ENCODE assay signal across 16 cellular contexts in genomic region chr13:44755872-44756271, GRCh38.
DNase-seq lines count a peak whose midpoint lies in the region; ATAC-seq, FAIRE-seq and TF ChIP-seq lines count a peak whose summit lies in the region.
"Had no signal": no experiment of that assay in that cellular context is flagged by ENCODE, and none has a peak within 500 bp of the region (broad histone marks: within the 10 kb centered on the region; RNA-seq: fewer than 3 reads in every experiment).

No MANE protein-coding gene starts in this region.

- no peaks in the 10 kb centered on the region for H3K9me3 ChIP-seq in endothelial cell of umbilical vein (replicated peaks; ENCODE audit: control insufficient read depth, insufficient read depth, low read length)
- H3K9me3 ChIP-seq in CD8-positive, alpha-beta memory T cell (ENCODE audit: low read length): no peaks in the 10 kb centered on the region
- H3K9me3 ChIP-seq: ascending aorta had no signal

- H3K9me3 Mint-ChIP-seq in Calu3 (ENCODE audit: low read depth, unreplicated experiment): no peaks in the 10 kb centered on the region
- no peaks in the 10 kb centered on the region for H3K9me3 Mint-ChIP-seq in CD8-positive, alpha-beta memory T cell
- H3K9me3 Mint-ChIP-seq: CD4-positive, alpha-beta memory T cell; naive thymus-derived CD4-positive, alpha-beta T cell had no signal

- H3K4me3 ChIP-seq in endothelial cell of umbilical vein (replicated peaks in 1 of 3; ENCODE audit: insufficient read depth in 1 of 3, low read depth in 1 of 3, low read length in 3 of 3): peak overlapping the region in 1 of 3 experiments; percentile 36
- H3K4me3 ChIP-seq in retinal pigment epithelial cell (ENCODE audit: low read length): no peak overlapping the region
- no peak overlapping the region for H3K4me3 ChIP-seq in CD8-positive, alpha-beta memory T cell (ENCODE audit: low read length)
- H3K4me3 ChIP-seq: ascending aorta had no signal

- intact Hi-C loops in Calu3 (cut with micrococcal nuclease; ENCODE audit: unreplicated experiment) (no loop called here), endothelial cell of umbilical vein (cut with micrococcal nuclease) (loop anchor here (1.0 to 5.0 kb wide), 6 partner anchors 42 to 394 kb away; no protein-coding TSS in a partner anchor)

- peak overlapping the region; percentile 83 for H3K4me2 ChIP-seq in endothelial cell of umbilical vein (ENCODE audit: insufficient read depth, low read length)
- H3K4me2 ChIP-seq: KMS-11 had no signal

- H3K36me3 ChIP-seq in endothelial cell of umbilical vein (ENCODE audit: control insufficient read depth in 2 of 2, extremely low read depth in 1 of 2, insufficient read depth in 2 of 2, low read length in 2 of 2): no peaks in the 10 kb centered on the region
- no peaks in the 10 kb centered on the region for H3K36me3 ChIP-seq in CD8-positive, alpha-beta memory T cell (ENCODE audit: insufficient read depth, low read length)
- H3K36me3 ChIP-seq: ascending aorta had no signal

- no peaks in the 10 kb centered on the region for H3K79me2 ChIP-seq in endothelial cell of umbilical vein (ENCODE audit: control insufficient read depth, insufficient read depth, low read length)

- no peaks in the 10 kb centered on the region for H4K20me1 ChIP-seq in endothelial cell of umbilical vein (replicated peaks; ENCODE audit: control insufficient read depth, extremely low read depth, insufficient read depth, low read length)

- H2AFZ ChIP-seq in endothelial cell of umbilical vein (ENCODE audit: low read depth, low read length): peak overlapping the region; percentile 1

- no peak for TF ChIP-seq POLR2A in endothelial cell of umbilical vein (IDR thresholded peaks at IDR 0.05; ENCODE audit: low read depth, low read length)

- peak overlapping the region; percentile 76 for H3K27ac Mint-ChIP-seq in Calu3 (ENCODE audit: unreplicated experiment)
- no peak overlapping the region for H3K27ac Mint-ChIP-seq in CD8-positive, alpha-beta memory T cell
- H3K27ac Mint-ChIP-seq: CD4-positive, alpha-beta memory T cell; naive thymus-derived CD4-positive, alpha-beta T cell had no signal

- CTCF ChIA-PET in Calu3 (lab: Charles Lee) (no interaction called here), endothelial cell of umbilical vein (lab: Charles Lee) (interaction anchor here (0.6 to 1.8 kb wide), 6 partner anchors 9 to 218 kb away, joined by 3 to 5 read pairs (median 3); no protein-coding TSS in a partner anchor)
- CTCF ChIA-PET in CD8-positive, alpha-beta memory T cell (lab: Charles Lee): no interaction called here

- POLR2A ChIA-PET in endothelial cell of umbilical vein (lab: Charles Lee): no interaction called here
- POLR2A ChIA-PET in CD8-positive, alpha-beta memory T cell (lab: Charles Lee): no interaction called here

- no peak for ATAC-seq in HG03469 (IDR thresholded peaks at IDR 0.05; ENCODE audit: unreplicated experiment)
- ATAC-seq: naive thymus-derived CD4-positive, alpha-beta T cell had no signal

- DNase-seq in Calu3 (no peak), RCC 7860 (ENCODE audit: low spot score) (peak; percentile 84), endothelial cell of umbilical vein (ENCODE audit: low read depth, low spot score) (peak; percentile 74), retinal pigment epithelial cell (ENCODE audit: low read depth) (peak; percentile 51), inferior parietal cortex (ENCODE audit: extremely low spot score) (no peak)
- no peak for DNase-seq in CD8-positive, alpha-beta memory T cell
- DNase-seq in activated T-cell treated with anti-CD3 and anti-CD28 coated beads, Interleukin-2, amount 50 U/mL, for 1 hour: no peak
- DNase-seq: activated CD8-positive, alpha-beta memory T cell treated with anti-CD3 and anti-CD28 coated beads, Interleukin-2, amount 50 U/mL, for 4 hours; CD4-positive, alpha-beta memory T cell; naive thymus-derived CD4-positive, alpha-beta T cell; stimulated activated CD8-positive, alpha-beta memory T cell treated with anti-CD3 and anti-CD28 coated beads, Interleukin-4, amount 100 ng/mL, for 48 hours had no signal

- H3K4me3 Mint-ChIP-seq in Calu3 (ENCODE audit: low read depth, unreplicated experiment): no peak overlapping the region
- H3K4me3 Mint-ChIP-seq in CD8-positive, alpha-beta memory T cell: no peak overlapping the region
- H3K4me3 Mint-ChIP-seq: CD4-positive, alpha-beta memory T cell; naive thymus-derived CD4-positive, alpha-beta T cell had no signal

- H3K9me1 ChIP-seq in endothelial cell of umbilical vein (replicated peaks; ENCODE audit: control insufficient read depth, extremely low read depth, insufficient read depth, low read length): no peaks in the 10 kb centered on the region

- peak overlapping the region; percentile 91 for H3K27ac ChIP-seq in endothelial cell of umbilical vein (ENCODE audit: insufficient read depth, low read depth, low read length)
- no peak overlapping the region for H3K27ac ChIP-seq in CD8-positive, alpha-beta memory T cell (ENCODE audit: low read depth, low read length)
- H3K27ac ChIP-seq: ascending aorta, KMS-11 had no signal

- peaks cover 46% of the 10 kb centered on the region for H3K4me1 ChIP-seq in endothelial cell of umbilical vein (ENCODE audit: control insufficient read depth, extremely low read depth, insufficient read depth, low read length)
- H3K4me1 ChIP-seq in CD8-positive, alpha-beta memory T cell (ENCODE audit: insufficient read depth, low read length): no peaks in the 10 kb centered on the region

- TF ChIP-seq CTCF in Calu3 (IDR thresholded peaks at IDR 0.05; ENCODE audit: unreplicated experiment): no peak
- TF ChIP-seq CTCF in endothelial cell of umbilical vein (IDR thresholded peaks at IDR 0.05; ENCODE audit: extremely low read depth in 1 of 2, insufficient read depth in 1 of 2, low read depth in 1 of 2, low read length in 2 of 2): no peak
- no peak for TF ChIP-seq CTCF in retinal pigment epithelial cell (conservative IDR thresholded peaks at IDR 0.05; ENCODE audit: low read depth, low read length)

- H3K27me3 ChIP-seq in endothelial cell of umbilical vein (ENCODE audit: control insufficient read depth in 2 of 2, insufficient read depth in 2 of 2, low read length in 2 of 2): no peaks in the 10 kb centered on the region
- H3K27me3 ChIP-seq in CD8-positive, alpha-beta memory T cell (ENCODE audit: insufficient read depth, low read length, poor library complexity, severe bottlenecking): no peaks in the 10 kb centered on the region
- H3K27me3 ChIP-seq: ascending aorta had no signal

- no peaks in the 10 kb centered on the region for H3K27me3 Mint-ChIP-seq in Calu3 (ENCODE audit: unreplicated experiment)
- no peaks in the 10 kb centered on the region for H3K27me3 Mint-ChIP-seq in CD8-positive, alpha-beta memory T cell

- FAIRE-seq in RCC 7860 (lab: Jason Lieb, UNC) (peak; percentile 89), endothelial cell of umbilical vein (lab: Jason Lieb, UNC) (no peak)
- FAIRE-seq: H1, islet of Langerhans had no signal

- H3K4me1 Mint-ChIP-seq in Calu3 (ENCODE audit: low read depth, unreplicated experiment): peaks cover 51% of the 10 kb centered on the region
- H3K4me1 Mint-ChIP-seq in CD8-positive, alpha-beta memory T cell: no peaks in the 10 kb centered on the region
- H3K4me1 Mint-ChIP-seq: CD4-positive, alpha-beta memory T cell had no signal

- BruUV-seq in Calu3 (replicated peaks; lab: Mats Ljungman, UMichigan) (no TSS peak), endothelial cell of umbilical vein (replicated peaks; lab: Mats Ljungman, UMichigan) (no TSS peak)

- dilution Hi-C loops in endothelial cell of umbilical vein (cut with MboI; ENCODE audit: extremely low pct_ligation_motif_present, low sequenced_read_pairs): no loop called here

- H3K36me3 Mint-ChIP-seq in Calu3 (ENCODE audit: insufficient read depth, unreplicated experiment): peaks cover 9% of the 10 kb centered on the region
- no peaks in the 10 kb centered on the region for H3K36me3 Mint-ChIP-seq in CD8-positive, alpha-beta memory T cell
- H3K36me3 Mint-ChIP-seq: CD4-positive, alpha-beta memory T cell; naive thymus-derived CD4-positive, alpha-beta T cell had no signal

- peak overlapping the region; percentile 82 for H3K9ac ChIP-seq in endothelial cell of umbilical vein (replicated peaks; ENCODE audit: extremely low read depth, insufficient read depth, low read length)
- H3K9ac ChIP-seq: KMS-11 had no signal

TF ChIP-seq in endothelial cell of umbilical vein, 7 proteins besides CTCF, POLR2A, EP300 and RAD21:
- TF ChIP-seq FOS (IDR thresholded peaks at IDR 0.05; ENCODE audit: borderline replicate concordance, insufficient read depth, low read length) (peak; percentile 64), JUN (IDR thresholded peaks at IDR 0.05; ENCODE audit: borderline replicate concordance, insufficient read depth, insufficient read length, low read depth) (peak; percentile 45), POLR2AphosphoS5 (IDR thresholded peaks at IDR 0.05; ENCODE audit: insufficient read depth, low read depth, low read length) (no peak)

Comparison
In these comparisons a context has a peak if more than half of its experiments do, and no peak if none do; other contexts are left out.
1. DNase-seq: peak in RCC 7860 (single experiment), endothelial cell of umbilical vein (single experiment) and retinal pigment epithelial cell (single experiment); none in Calu3 (single experiment), CD8-positive, alpha-beta memory T cell (0 of 5), inferior parietal cortex (single experiment) and activated T-cell treated with anti-CD3 and anti-CD28 coated beads, Interleukin-2, amount 50 U/mL, for 1 hour (single experiment).